In the genomic region with DNA sequence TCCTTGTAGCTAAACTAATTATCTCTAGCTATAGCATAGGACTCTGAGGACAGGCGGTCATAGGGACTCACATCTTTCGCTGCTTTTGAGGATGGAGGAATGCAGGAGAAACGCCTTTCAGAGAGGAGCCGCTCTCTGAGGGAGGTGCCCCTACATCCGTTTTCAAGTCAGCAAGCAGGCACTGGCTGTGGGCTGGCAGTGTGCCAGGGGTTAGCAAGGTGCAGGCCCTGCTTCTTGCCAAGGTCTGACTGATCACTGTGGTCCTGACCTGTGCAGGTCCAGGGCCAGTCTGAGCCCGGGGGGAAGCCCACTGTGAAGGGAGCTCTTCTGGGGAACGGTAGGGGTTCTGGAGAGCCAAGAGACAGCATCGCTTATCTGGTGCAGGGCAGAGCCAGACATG, we compare ENCODE assay signal across 10 cellular contexts.
DNase-seq lines count a peak whose midpoint lies in the region; ATAC-seq and TF ChIP-seq lines count a peak whose summit lies in the region.
"Had no signal": no experiment of that assay in that cellular context is flagged by ENCODE, and none has a peak within 500 bp of the region (broad histone marks: within the 10 kb centered on the region; RNA-seq: fewer than 3 reads in every experiment).

No MANE protein-coding gene starts in this region.

- DNase-seq in CD8-positive, alpha-beta T cell = peak; percentile 64 to 93 (median 82)
- no peak for DNase-seq in T-helper 2 cell treated with Interferon-gamma antibody and Interleukin-4, amounts not matched to agents 5 μg/mL and 100 μg/mL, for 36 hours (ENCODE audit: low spot score)
- DNase-seq in stimulated activated CD4-positive, alpha-beta T cell treated with anti-CD3 and anti-CD28 coated beads, Interleukin-12 subunit alpha, Interleukin-12 subunit beta, amount 100 ng/mL, for 48 hours (ENCODE audit: low read depth in 2 of 3, low spot score in 1 of 3) = peak; percentile 39 to 47 (median 46)
- DNase-seq in GM03348 (ENCODE audit: low spot score) = no peak
- DNase-seq in NCI-H1694 treated with DMSO at 0.1 percent for 48 hours (lab: John Stamatoyannopoulos, UW) = no peak
- DNase-seq: activated B cell treated with CpG ODN at 0.5 μM for 24 hours, tibial artery had no signal

- CTCF ChIA-PET in CD8-positive, alpha-beta T cell (lab: Charles Lee) = interaction anchor here (1.0 to 1.9 kb wide), 5 partner anchors 10 to 18 kb away, joined by 3 to 7 read pairs (median 5); no protein-coding TSS in a partner anchor

- H3K27me3 Mint-ChIP-seq in CD8-positive, alpha-beta T cell (ENCODE audit: low read depth) = no peaks in the 10 kb centered on the region
- H3K27me3 Mint-ChIP-seq in T-helper 2 cell treated with Interferon-gamma antibody and Interleukin-4, amounts not matched to agents 5 μg/mL and 100 μg/mL, for 36 hours (ENCODE audit: low read depth) = peaks cover 5% of the 10 kb centered on the region
- no peaks in the 10 kb centered on the region for H3K27me3 Mint-ChIP-seq in activated naive CD4-positive, alpha-beta T cell treated with anti-CD3 and anti-CD28 coated beads, Interleukin-2, amount 50 U/mL, for 24 hours

- no peaks in the 10 kb centered on the region for H3K9me3 Mint-ChIP-seq in CD8-positive, alpha-beta T cell
- H3K9me3 Mint-ChIP-seq in T-helper 2 cell treated with Interferon-gamma antibody and Interleukin-4, amounts not matched to agents 5 μg/mL and 100 μg/mL, for 36 hours = no peaks in the 10 kb centered on the region
- H3K9me3 Mint-ChIP-seq in activated naive CD4-positive, alpha-beta T cell treated with anti-CD3 and anti-CD28 coated beads, Interleukin-2, amount 50 U/mL, for 24 hours = no peaks in the 10 kb centered on the region
- H3K9me3 Mint-ChIP-seq: activated B cell treated with CpG ODN at 0.5 μM for 24 hours had no signal

- intact Hi-C loops in CD8-positive, alpha-beta T cell (cut with DNase I, micrococcal nuclease) = no loop called here

- POLR2A ChIA-PET in CD8-positive, alpha-beta T cell (lab: Charles Lee) = interaction anchor here (0.9 to 2.3 kb wide), 3 partner anchors 12 to 356 kb away, joined by 4 to 11 read pairs (median 9); partner anchors contain the start of gene SFR1

- H3K9me3 ChIP-seq in CD8-positive, alpha-beta T cell (ENCODE audit: low read length) = no peaks in the 10 kb centered on the region
- H3K9me3 ChIP-seq: tibial artery had no signal

- H3K27ac Mint-ChIP-seq in CD8-positive, alpha-beta T cell = peak overlapping the region; percentile 70
- no peak overlapping the region for H3K27ac Mint-ChIP-seq in T-helper 2 cell treated with Interferon-gamma antibody and Interleukin-4, amounts not matched to agents 5 μg/mL and 100 μg/mL, for 36 hours
- peak overlapping the region; percentile 13 for H3K27ac Mint-ChIP-seq in activated naive CD4-positive, alpha-beta T cell treated with anti-CD3 and anti-CD28 coated beads, Interleukin-2, amount 50 U/mL, for 24 hours
- H3K27ac Mint-ChIP-seq: activated B cell treated with CpG ODN at 0.5 μM for 24 hours had no signal

- H3K27ac ChIP-seq in CD8-positive, alpha-beta T cell (ENCODE audit: low read depth, low read length) = no peak overlapping the region
- H3K27ac ChIP-seq: tibial artery had no signal

- peaks cover 46% of the 10 kb centered on the region for H3K4me1 ChIP-seq in CD8-positive, alpha-beta T cell (ENCODE audit: insufficient read depth, low read length)

- H3K27me3 ChIP-seq in CD8-positive, alpha-beta T cell (ENCODE audit: insufficient read depth, low read length) = no peaks in the 10 kb centered on the region
- H3K27me3 ChIP-seq: tibial artery had no signal

- no peaks in the 10 kb centered on the region for H3K36me3 Mint-ChIP-seq in CD8-positive, alpha-beta T cell
- H3K36me3 Mint-ChIP-seq in T-helper 2 cell treated with Interferon-gamma antibody and Interleukin-4, amounts not matched to agents 5 μg/mL and 100 μg/mL, for 36 hours (ENCODE audit: low read depth) = no peaks in the 10 kb centered on the region
- no peaks in the 10 kb centered on the region for H3K36me3 Mint-ChIP-seq in activated naive CD4-positive, alpha-beta T cell treated with anti-CD3 and anti-CD28 coated beads, Interleukin-2, amount 50 U/mL, for 24 hours

- no peaks in the 10 kb centered on the region for H3K36me3 ChIP-seq in CD8-positive, alpha-beta T cell (ENCODE audit: insufficient read depth, low read length)
- H3K36me3 ChIP-seq: tibial artery had no signal

- ATAC-seq in CD8-positive, alpha-beta T cell = peak; percentile 72
- ATAC-seq in HG03108 (IDR thresholded peaks at IDR 0.05; ENCODE audit: unreplicated experiment) (no peak), HG02759 (IDR thresholded peaks at IDR 0.05; ENCODE audit: unreplicated experiment) (no peak)

- peak overlapping the region; percentile 1 for H3K4me3 ChIP-seq in CD8-positive, alpha-beta T cell (ENCODE audit: low read depth, low read length)
- H3K4me3 ChIP-seq: tibial artery had no signal

- peaks cover 68% of the 10 kb centered on the region for H3K4me1 Mint-ChIP-seq in CD8-positive, alpha-beta T cell (ENCODE audit: low read depth)
- peaks cover 50% of the 10 kb centered on the region for H3K4me1 Mint-ChIP-seq in T-helper 2 cell treated with Interferon-gamma antibody and Interleukin-4, amounts not matched to agents 5 μg/mL and 100 μg/mL, for 36 hours (ENCODE audit: low read depth)
- H3K4me1 Mint-ChIP-seq in activated naive CD4-positive, alpha-beta T cell treated with anti-CD3 and anti-CD28 coated beads, Interleukin-2, amount 50 U/mL, for 24 hours = peaks cover 72% of the 10 kb centered on the region

- H3K4me3 Mint-ChIP-seq in CD8-positive, alpha-beta T cell = peak overlapping the region; percentile 50
- H3K4me3 Mint-ChIP-seq in T-helper 2 cell treated with Interferon-gamma antibody and Interleukin-4, amounts not matched to agents 5 μg/mL and 100 μg/mL, for 36 hours = peak overlapping the region; percentile 51
- peak overlapping the region; percentile 19 for H3K4me3 Mint-ChIP-seq in activated naive CD4-positive, alpha-beta T cell treated with anti-CD3 and anti-CD28 coated beads, Interleukin-2, amount 50 U/mL, for 24 hours
- H3K4me3 Mint-ChIP-seq: activated B cell treated with CpG ODN at 0.5 μM for 24 hours had no signal

- TF ChIP-seq CTCF in CD8-positive, alpha-beta T cell (IDR thresholded peaks at IDR 0.05) = no peak

Comparison
In these comparisons a context has a peak if more than half of its experiments do, and no peak if none do; other contexts are left out.
1. DNase-seq: peak in CD8-positive, alpha-beta T cell (7 of 7) and stimulated activated CD4-positive, alpha-beta T cell treated with anti-CD3 and anti-CD28 coated beads, Interleukin-12 subunit alpha, Interleukin-12 subunit beta, amount 100 ng/mL, for 48 hours (3 of 3); none in T-helper 2 cell treated with Interferon-gamma antibody and Interleukin-4, amounts not matched to agents 5 μg/mL and 100 μg/mL, for 36 hours (single experiment), GM03348 (single experiment) and NCI-H1694 treated with DMSO at 0.1 percent for 48 hours (single experiment).
2. Peak in every context shown above with its lines, with median percentiles within 50 percentile points of each other: H3K4me3 Mint-ChIP-seq.